10 cellular contexts compared by ENCODE assay signal in genomic region chr7:139725843-139726484, GRCh38. TPM values are rescaled to one million over a fixed set of nuclear protein-coding genes. Genes with fewer than 3 reads are reported as not detected.
DNase-seq lines count a peak whose midpoint lies in the region; ATAC-seq and TF ChIP-seq lines count a peak whose summit lies in the region.
"Had no signal": no experiment of that assay in that cellular context is flagged by ENCODE, and none has a peak within 500 bp of the region (broad histone marks: within the 10 kb centered on the region; RNA-seq: fewer than 3 reads in every experiment).

No MANE protein-coding gene starts in this region.

- DNase-seq in left ventricle myocardium inferior (no peak), Right ventricle myocardium inferior (ENCODE audit: missing footprints) (no peak), T-helper 17 cell (no peak), right lobe of liver (peak in 1 of 3 donors; percentile 40), transverse colon (peak; percentile 7), NCI-H524 (lab: John Stamatoyannopoulos, UW) (no peak), UCSD-AML1 (lab: John Stamatoyannopoulos, UW; ENCODE audit: unreplicated experiment) (no peak)
- no peak for DNase-seq in effector memory CD4-positive, alpha-beta T cell
- DNase-seq: NCI-H2107 had no signal

- H3K27ac Mint-ChIP-seq in T-helper 17 cell = peak overlapping the region; percentile 65

- TF ChIP-seq POLR2A in right lobe of liver (IDR thresholded peaks at IDR 0.05) = no peak
- no peak for TF ChIP-seq POLR2A in transverse colon (IDR thresholded peaks at IDR 0.05)

- H3K4me3 ChIP-seq in left ventricle myocardium inferior (no peak overlapping the region), right lobe of liver (no peak overlapping the region), transverse colon (no peak overlapping the region)
- H3K4me3 ChIP-seq in effector memory CD4-positive, alpha-beta T cell (ENCODE audit: insufficient read depth, low read depth, low read length, poor library complexity, severe bottlenecking) = no peak overlapping the region
- H3K4me3 ChIP-seq: SK-N-MC had no signal

- H3K27ac ChIP-seq in left ventricle myocardium inferior (replicated peaks) = peak overlapping the region; percentile 91
- peak overlapping the region; percentile 54 to 88 (median 77) for H3K27ac ChIP-seq in right lobe of liver
- peak overlapping the region; percentile 43 to 63 (median 48) for H3K27ac ChIP-seq in transverse colon
- H3K27ac ChIP-seq in effector memory CD4-positive, alpha-beta T cell (ENCODE audit: insufficient read depth, low read length, poor library complexity, severe bottlenecking) = no peak overlapping the region
- H3K27ac ChIP-seq: SK-N-MC had no signal

- H3K4me1 Mint-ChIP-seq in T-helper 17 cell = peaks cover 34% of the 10 kb centered on the region

- H3K36me3 Mint-ChIP-seq in T-helper 17 cell (ENCODE audit: low read depth) = peaks cover 5% of the 10 kb centered on the region

- 49% methylated on average over 6 of the region's 6 CpGs for WGBS in right lobe of liver (ENCODE audit: insufficient coverage, low coverage, low lambda C conversion rate, missing lambda C conversion rate)
- WGBS in transverse colon (ENCODE audit: low coverage in 1 of 2), 2 donors = 76 to 82% methylated on average over 3 to 6 of the region's 6 CpGs

- TF ChIP-seq CTCF in left ventricle myocardium inferior (IDR thresholded peaks at IDR 0.05; ENCODE audit: borderline replicate concordance) (no peak), right lobe of liver (IDR thresholded peaks at IDR 0.05) (no peak), transverse colon (IDR thresholded peaks at IDR 0.05) (no peak)

- H3K36me3 ChIP-seq in left ventricle myocardium inferior = no peaks in the 10 kb centered on the region
- no peaks in the 10 kb centered on the region for H3K36me3 ChIP-seq in right lobe of liver
- H3K36me3 ChIP-seq in transverse colon = no peaks in the 10 kb centered on the region
- H3K36me3 ChIP-seq in effector memory CD4-positive, alpha-beta T cell (ENCODE audit: control insufficient read depth, insufficient read depth, low read length) = no peaks in the 10 kb centered on the region

- in situ Hi-C loops in transverse colon (cut with MboI; ENCODE audit: low pct_ligation_motif_present in 1 of 4, low pct_unique_long_range_greater_than_20kb in 1 of 4, low sequenced_read_pairs in 3 of 4) = loop anchor here in 1 of 4 donors (10.0 kb wide), 1 partner anchor 49 kb away; the partner anchor contains the start of gene HIPK2

- TF ChIP-seq EP300 in transverse colon (IDR thresholded peaks at IDR 0.05; ENCODE audit: low read depth) = no peak

- no peaks in the 10 kb centered on the region for H3K9me3 ChIP-seq in left ventricle myocardium inferior (replicated peaks)
- no peaks in the 10 kb centered on the region for H3K9me3 ChIP-seq in T-helper 17 cell (ENCODE audit: control insufficient read depth, low read length, poor library complexity, severe bottlenecking)
- H3K9me3 ChIP-seq in right lobe of liver = no peaks in the 10 kb centered on the region
- H3K9me3 ChIP-seq in transverse colon = no peaks in the 10 kb centered on the region
- H3K9me3 ChIP-seq in effector memory CD4-positive, alpha-beta T cell (ENCODE audit: control insufficient read depth, low read length) = no peaks in the 10 kb centered on the region

- no peak overlapping the region for H3K4me3 Mint-ChIP-seq in T-helper 17 cell

- H3K27me3 Mint-ChIP-seq in T-helper 17 cell = no peaks in the 10 kb centered on the region

- ATAC-seq in Right ventricle myocardium inferior (no peak), T-helper 17 cell (peak; percentile 8), right lobe of liver (peak in 3 of 4 donors; percentile 1 to 29 (median 7))

- H3K27me3 ChIP-seq in left ventricle myocardium inferior (ENCODE audit: low read depth) (no peaks in the 10 kb centered on the region), right lobe of liver (no peaks in the 10 kb centered on the region), transverse colon (no peaks in the 10 kb centered on the region)
- H3K27me3 ChIP-seq in effector memory CD4-positive, alpha-beta T cell (replicated peaks; ENCODE audit: control insufficient read depth, insufficient read depth, low read length, poor library complexity, severe bottlenecking) = no peaks in the 10 kb centered on the region

- H3K4me1 ChIP-seq in left ventricle myocardium inferior (peaks cover 98% of the 10 kb centered on the region), right lobe of liver (peaks cover 4 to 85% (median 44%) of the 10 kb centered on the region in 4 donors), transverse colon (peaks cover 32 to 59% (median 39%) of the 10 kb centered on the region in 4 donors)
- no peaks in the 10 kb centered on the region for H3K4me1 ChIP-seq in effector memory CD4-positive, alpha-beta T cell (ENCODE audit: control insufficient read depth, insufficient read depth, low read length, poor library complexity, severe bottlenecking)

- intact Hi-C loops in left ventricle myocardium inferior (cut with micrococcal nuclease) (no loop called here), Right ventricle myocardium inferior (cut with DNase I) (no loop called here), right lobe of liver (cut with DNase I) (no loop called here), transverse colon (cut with DNase I; ENCODE audit: low total_unique reads) (no loop called here)

RNA-seq across cellular contexts. Expression of gene HIPK2, which starts 51.8 kb away (rescaled TPM):
- total RNA-seq in left ventricle myocardium inferior = 127 TPM
- 97.8 TPM for total RNA-seq in Right ventricle myocardium inferior
- total RNA-seq in T-helper 17 cell = 10 to 100 TPM; 36.9 to 42.9 TPM
- total RNA-seq in right lobe of liver = 10 to 100 TPM; 48.5 to 68.0 (median 59.6) TPM
- 10 to 100 TPM; 27.3 to 40.3 (median 33.6) TPM for total RNA-seq in transverse colon
